ENCODE assay signal across 19 cellular contexts in the genomic region with DNA sequence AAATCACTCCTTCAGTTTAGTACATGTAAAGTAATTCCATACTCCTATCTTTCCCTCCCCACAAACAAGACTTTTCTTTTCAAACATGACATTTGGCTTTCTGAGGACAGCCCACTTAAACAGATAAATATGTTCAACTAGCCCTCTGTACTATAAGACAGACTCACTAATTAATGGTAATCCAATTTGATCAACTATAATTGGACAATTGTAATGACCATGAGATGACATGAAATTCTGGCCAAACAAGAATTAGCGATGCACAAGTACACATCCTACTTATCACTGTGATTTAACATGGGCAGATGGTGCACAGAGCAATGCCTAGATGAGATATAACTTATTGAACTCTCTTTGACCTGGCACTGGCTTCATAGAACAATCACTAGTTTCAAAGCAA.
DNase-seq lines count a peak whose midpoint lies in the region; ATAC-seq, FAIRE-seq and TF ChIP-seq lines count a peak whose summit lies in the region.
"Had no signal": no experiment of that assay in that cellular context is flagged by ENCODE, and none has a peak within 500 bp of the region (broad histone marks: within the 10 kb centered on the region; RNA-seq: fewer than 3 reads in every experiment).

No MANE protein-coding gene starts in this region.

- H3K79me2 ChIP-seq in GM12878 (ENCODE audit: control insufficient read depth, insufficient read depth, low read length): no peaks in the 10 kb centered on the region

- no peaks in the 10 kb centered on the region for H3K27me3 ChIP-seq in GM12878 (replicated peaks in 1 of 2; ENCODE audit: control insufficient read depth in 2 of 2, insufficient read depth in 2 of 2, low read length in 1 of 2)
- H3K27me3 ChIP-seq: BLaER1 had no signal

- POLR2A ChIA-PET in GM12878 (lab: Charles Lee): no interaction called here

- H3K4me2 ChIP-seq in GM12878 (ENCODE audit: control insufficient read depth, insufficient read depth): no peak overlapping the region
- H3K4me2 ChIP-seq: BLaER1 had no signal

- no peaks in the 10 kb centered on the region for H3K4me1 ChIP-seq in GM12878 (ENCODE audit: control insufficient read depth, insufficient read depth, low read length)
- H3K4me1 ChIP-seq: BLaER1, Caco-2, HAP-1 had no signal

- DNase-seq in NCI-H524 treated with DMSO at 0.1 percent for 48 hours (lab: John Stamatoyannopoulos, UW) (peak; percentile 56), SK-N-DZ (ENCODE audit: low spot score) (peak; percentile 86), GM12878 (ENCODE audit: low read depth, low spot score) (no peak), hippocampal formation (lab: John Stamatoyannopoulos, UW) (no peak)
- DNase-seq in activated CD4-positive, alpha-beta T cell treated with anti-CD3 and anti-CD28 coated beads, Interleukin-2, amount 50 U/mL, for 4 hours: no peak
- DNase-seq: Caco-2; CD4-positive, CD25-positive, alpha-beta regulatory T cell; CD8-positive, alpha-beta T cell; DMS153; DND-41; GOT3; HFFc6 had no signal

- ATAC-seq in GM12878 (no peak), GM19463 (IDR thresholded peaks at IDR 0.05; ENCODE audit: unreplicated experiment) (no peak)
- ATAC-seq: CD8-positive, alpha-beta T cell had no signal

- RAD21 ChIA-PET in GM12878 (lab: Charles Lee; ENCODE audit: unreplicated experiment): no interaction called here

- 0% methylated on average over 1 of the region's 1 CpG for whole genome bisulfite sequencing in GM12878 (ENCODE audit: insufficient coverage, insufficient replicate concordance, low lambda C conversion rate, missing lambda C conversion rate)

- no peak overlapping the region for H2AFZ ChIP-seq in GM12878 (ENCODE audit: control insufficient read depth, low read depth, low read length)

- TF ChIP-seq POLR2A in GM12878 (IDR thresholded peaks at IDR 0.05; ENCODE audit: low read depth, low read length): no peak

- no peaks in the 10 kb centered on the region for H3K9me3 ChIP-seq in GM12878 (replicated peaks; ENCODE audit: control insufficient read depth, insufficient read depth, low read length)
- H3K9me3 ChIP-seq: BLaER1, Caco-2, HAP-1 had no signal

- in situ Hi-C loops in GM12878 (cut with MboI): no loop called here

- SMC1A ChIA-PET in GM12878 (lab: Charles Lee; ENCODE audit: uncharacterized antibody, unreplicated experiment): no interaction called here

- H4K20me1 ChIP-seq in GM12878 (ENCODE audit: control insufficient read depth, insufficient read depth): no peaks in the 10 kb centered on the region
- H4K20me1 ChIP-seq: BLaER1 had no signal

- no peaks in the 10 kb centered on the region for H3K36me3 ChIP-seq in GM12878 (ENCODE audit: control insufficient read depth in 2 of 2, insufficient read depth in 2 of 2, low read length in 1 of 2)
- H3K36me3 ChIP-seq: BLaER1, HAP-1 had no signal

- no peak overlapping the region for H3K27ac ChIP-seq in GM12878 (ENCODE audit: control insufficient read depth, insufficient read depth)
- H3K27ac ChIP-seq: BLaER1, C4-2B had no signal

- intact Hi-C loops in GM12878 (cut with micrococcal nuclease; ENCODE audit: unreplicated experiment): no loop called here

- BruUV-seq in GM12878 (replicated peaks; lab: Mats Ljungman, UMichigan): no TSS peak

- CTCF ChIA-PET in GM12878 (lab: Yijun Ruan, JAX): no interaction called here

- no peak for TF ChIP-seq CTCF in GM12878 (IDR thresholded peaks at IDR 0.05 in 2 of 3, conservative IDR thresholded peaks at IDR 0.05 in 1 of 3; ENCODE audit: control insufficient read depth in 2 of 3, extremely low read depth in 1 of 3, insufficient read depth in 1 of 3, low read depth in 3 of 3, low read length in 3 of 3)

- H3K9ac ChIP-seq in GM12878 (ENCODE audit: control insufficient read depth, insufficient read depth, low read length): no peak overlapping the region
- H3K9ac ChIP-seq: BLaER1 had no signal

- TF ChIP-seq RAD21 in GM12878 (IDR thresholded peaks at IDR 0.05; ENCODE audit: insufficient read depth, low read depth, low read length): no peak

- H3K4me3 ChIP-seq in GM12878: no peak overlapping the region
- H3K4me3 ChIP-seq: BLaER1, HAP-1 had no signal

- FAIRE-seq in GM12878 (lab: Jason Lieb, UNC): peak; percentile 23
- FAIRE-seq: G401.6, GM19239, H54 had no signal

- no peak for TF ChIP-seq EP300 in GM12878 (IDR thresholded peaks at IDR 0.05; ENCODE audit: borderline replicate concordance in 1 of 2, control insufficient read depth in 1 of 2, low read depth in 2 of 2, low read length in 2 of 2)

TF ChIP-seq in GM12878, 131 proteins besides CTCF, POLR2A, EP300 and RAD21:
- TF ChIP-seq FOS (IDR thresholded peaks at IDR 0.05; ENCODE audit: borderline replicate concordance, extremely low read depth, insufficient read length) (no peak), CREB1 (IDR thresholded peaks at IDR 0.05; ENCODE audit: low read depth) (no peak), JUND (IDR thresholded peaks at IDR 0.05; ENCODE audit: low read depth, low read length) (no peak)
- TF ChIP-seq, protein P1, sequence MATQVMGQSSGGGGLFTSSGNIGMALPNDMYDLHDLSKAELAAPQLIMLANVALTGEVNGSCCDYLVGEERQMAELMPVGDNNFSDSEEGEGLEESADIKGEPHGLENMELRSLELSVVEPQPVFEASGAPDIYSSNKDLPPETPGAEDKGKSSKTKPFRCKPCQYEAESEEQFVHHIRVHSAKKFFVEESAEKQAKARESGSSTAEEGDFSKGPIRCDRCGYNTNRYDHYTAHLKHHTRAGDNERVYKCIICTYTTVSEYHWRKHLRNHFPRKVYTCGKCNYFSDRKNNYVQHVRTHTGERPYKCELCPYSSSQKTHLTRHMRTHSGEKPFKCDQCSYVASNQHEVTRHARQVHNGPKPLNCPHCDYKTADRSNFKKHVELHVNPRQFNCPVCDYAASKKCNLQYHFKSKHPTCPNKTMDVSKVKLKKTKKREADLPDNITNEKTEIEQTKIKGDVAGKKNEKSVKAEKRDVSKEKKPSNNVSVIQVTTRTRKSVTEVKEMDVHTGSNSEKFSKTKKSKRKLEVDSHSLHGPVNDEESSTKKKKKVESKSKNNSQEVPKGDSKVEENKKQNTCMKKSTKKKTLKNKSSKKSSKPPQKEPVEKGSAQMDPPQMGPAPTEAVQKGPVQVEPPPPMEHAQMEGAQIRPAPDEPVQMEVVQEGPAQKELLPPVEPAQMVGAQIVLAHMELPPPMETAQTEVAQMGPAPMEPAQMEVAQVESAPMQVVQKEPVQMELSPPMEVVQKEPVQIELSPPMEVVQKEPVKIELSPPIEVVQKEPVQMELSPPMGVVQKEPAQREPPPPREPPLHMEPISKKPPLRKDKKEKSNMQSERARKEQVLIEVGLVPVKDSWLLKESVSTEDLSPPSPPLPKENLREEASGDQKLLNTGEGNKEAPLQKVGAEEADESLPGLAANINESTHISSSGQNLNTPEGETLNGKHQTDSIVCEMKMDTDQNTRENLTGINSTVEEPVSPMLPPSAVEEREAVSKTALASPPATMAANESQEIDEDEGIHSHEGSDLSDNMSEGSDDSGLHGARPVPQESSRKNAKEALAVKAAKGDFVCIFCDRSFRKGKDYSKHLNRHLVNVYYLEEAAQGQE (IDR thresholded peaks at IDR 0.05; ENCODE audit: low read depth, low read length): no peak

Comparison
In these comparisons a context has a peak if more than half of its experiments do, and no peak if none do; other contexts are left out.
1. DNase-seq: peak in NCI-H524 treated with DMSO at 0.1 percent for 48 hours (single experiment) and SK-N-DZ (single experiment); none in GM12878 (single experiment), activated CD4-positive, alpha-beta T cell treated with anti-CD3 and anti-CD28 coated beads, Interleukin-2, amount 50 U/mL, for 4 hours (0 of 2) and hippocampal formation (0 of 2).